ENCODE assay signal across 8 cellular contexts in genomic region chr16:87490091-87490798, GRCh38. TPM values are rescaled to one million over a fixed set of nuclear protein-coding genes. Genes with fewer than 3 reads are reported as not detected.
DNase-seq lines count a peak whose midpoint lies in the region; ATAC-seq and TF ChIP-seq lines count a peak whose summit lies in the region.

No MANE protein-coding gene starts in this region.

- H3K27ac ChIP-seq in GM23248, result peak overlapping the region; percentile 61
- no peak overlapping the region for H3K27ac ChIP-seq in skeletal muscle tissue (ENCODE audit: low read depth, low read length)

- POLR2A ChIA-PET in WTC11 (lab: Charles Lee), result no interaction called here

- H3K4me3 ChIP-seq in GM23248 (peak overlapping the region; percentile 82), foreskin fibroblast (ENCODE audit: low read depth in 1 of 2, low read length in 2 of 2) (peak overlapping the region; percentile 55 to 73), skeletal muscle tissue (ENCODE audit: low read length in 3 of 3) (peak overlapping the region; percentile 76 to 80 (median 77))

- H3K36me3 Mint-ChIP-seq in WTC11, result no peaks in the 10 kb centered on the region

- peaks cover 50% of the 10 kb centered on the region for H3K4me1 Mint-ChIP-seq in WTC11

- no peaks in the 10 kb centered on the region for H3K27me3 ChIP-seq in GM23248 (replicated peaks; ENCODE audit: insufficient read depth)
- H3K27me3 ChIP-seq in skeletal muscle tissue (ENCODE audit: control insufficient read depth in 3 of 3, insufficient read depth in 3 of 3, low read length in 3 of 3), result no peaks in the 10 kb centered on the region

- H3K4me1 ChIP-seq in GM23248 (ENCODE audit: insufficient read depth) (peaks cover 52% of the 10 kb centered on the region), skeletal muscle tissue (ENCODE audit: control insufficient read depth in 3 of 3, insufficient read depth in 3 of 3, low read length in 3 of 3) (peaks cover 45 to 57% (median 56%) of the 10 kb centered on the region in 3 donors)

- H3K4me2 ChIP-seq in GM23248 (ENCODE audit: unreplicated experiment), result peak overlapping the region; percentile 80

- H3K9me2 ChIP-seq in GM23248 (ENCODE audit: insufficient read depth), result no peaks in the 10 kb centered on the region

- no peaks in the 10 kb centered on the region for H3K9me3 ChIP-seq in GM23248 (ENCODE audit: low read depth)
- H3K9me3 ChIP-seq in skeletal muscle tissue (ENCODE audit: control insufficient read depth in 3 of 3, low read length in 3 of 3), result no peaks in the 10 kb centered on the region

- ATAC-seq in WTC11, result no peak
- no peak for ATAC-seq in HG03139 (IDR thresholded peaks at IDR 0.05; ENCODE audit: unreplicated experiment)
- no peak for ATAC-seq in sciatic nerve

- peaks cover 20% of the 10 kb centered on the region; the same call in 1 of the 2 replicates for H3F3A ChIP-seq in GM23248 (ENCODE audit: insufficient read depth)

- H3K36me3 ChIP-seq in GM23248 (ENCODE audit: low read depth), result no peaks in the 10 kb centered on the region
- no peaks in the 10 kb centered on the region for H3K36me3 ChIP-seq in skeletal muscle tissue (ENCODE audit: control insufficient read depth in 3 of 3, insufficient read depth in 3 of 3, low read length in 3 of 3)

- 4 to 7% methylated on average over 17 of the region's 17 CpGs for WGBS in GM23248 (ENCODE audit: low coverage in 1 of 2, low lambda C conversion rate in 2 of 2, missing lambda C conversion rate in 2 of 2), 2 experiments

- CTCF ChIA-PET in WTC11 (lab: Charles Lee), result interaction anchor here (1.3 kb wide), 1 partner anchor 81 kb away, joined by 5 read pairs; no protein-coding TSS in a partner anchor

- H3K4me3 Mint-ChIP-seq in WTC11, result peak overlapping the region; percentile 76

- in situ Hi-C loops in GM23248 (cut with MboI), result no loop called here

- no peaks in the 10 kb centered on the region for H3K27me3 Mint-ChIP-seq in WTC11 (ENCODE audit: low read depth)

- 0 out of 2 replicates have a peak overlapping the region, but pooled peaks have one; percentile 13 for H2AFZ ChIP-seq in GM23248

- H3K9ac ChIP-seq in GM23248 (peak overlapping the region; percentile 83), skeletal muscle tissue (ENCODE audit: low read depth in 1 of 3, low read length in 3 of 3) (peak overlapping the region; percentile 62 to 83 (median 71))

- peak; percentile 47 for DNase-seq in GM23248
- DNase-seq in WTC11 (ENCODE audit: low spot score), result no peak
- DNase-seq in foreskin fibroblast, result peak in 1 of 2 donors; percentile 16
- no peak for DNase-seq in ureter (ENCODE audit: low spot score)
- no peak for DNase-seq in H4 (ENCODE audit: low spot score)
- no peak for DNase-seq in sciatic nerve (ENCODE audit: low spot score)

- TF ChIP-seq CTCF in WTC11 (IDR thresholded peaks at IDR 0.05) (no peak), foreskin fibroblast (IDR thresholded peaks at IDR 0.05; ENCODE audit: low read depth, low read length) (no peak)

- peaks cover 4% of the 10 kb centered on the region; the same call in 1 of the 2 replicates for H4K20me1 ChIP-seq in GM23248 (ENCODE audit: insufficient read depth)

- H3K27ac Mint-ChIP-seq in WTC11, result 0 out of 2 replicates have a peak overlapping the region, but pooled peaks have one; percentile 13

- intact Hi-C loops in sciatic nerve (cut with DNase I), result no loop called here

- H3K79me2 ChIP-seq in GM23248 (ENCODE audit: insufficient read depth), result peaks cover 67% of the 10 kb centered on the region

- no peaks in the 10 kb centered on the region for H3K9me3 Mint-ChIP-seq in WTC11

TF ChIP-seq in WTC11, 78 proteins besides CTCF, POLR2A, EP300 and RAD21:
- TF ChIP-seq, protein P1, sequence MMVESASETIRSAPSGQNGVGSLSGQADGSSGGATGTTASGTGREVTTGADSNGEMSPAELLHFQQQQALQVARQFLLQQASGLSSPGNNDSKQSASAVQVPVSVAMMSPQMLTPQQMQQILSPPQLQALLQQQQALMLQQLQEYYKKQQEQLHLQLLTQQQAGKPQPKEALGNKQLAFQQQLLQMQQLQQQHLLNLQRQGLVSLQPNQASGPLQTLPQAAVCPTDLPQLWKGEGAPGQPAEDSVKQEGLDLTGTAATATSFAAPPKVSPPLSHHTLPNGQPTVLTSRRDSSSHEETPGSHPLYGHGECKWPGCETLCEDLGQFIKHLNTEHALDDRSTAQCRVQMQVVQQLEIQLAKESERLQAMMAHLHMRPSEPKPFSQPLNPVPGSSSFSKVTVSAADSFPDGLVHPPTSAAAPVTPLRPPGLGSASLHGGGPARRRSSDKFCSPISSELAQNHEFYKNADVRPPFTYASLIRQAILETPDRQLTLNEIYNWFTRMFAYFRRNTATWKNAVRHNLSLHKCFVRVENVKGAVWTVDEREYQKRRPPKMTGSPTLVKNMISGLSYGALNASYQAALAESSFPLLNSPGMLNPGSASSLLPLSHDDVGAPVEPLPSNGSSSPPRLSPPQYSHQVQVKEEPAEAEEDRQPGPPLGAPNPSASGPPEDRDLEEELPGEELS (CRISPR knock-in tag; IDR thresholded peaks at IDR 0.05), result no peak

RNA-seq across cellular contexts. Expression of gene ZCCHC14, which starts 2.6 kb away (rescaled TPM):
- total RNA-seq in GM23248 (2014; rRNA removed; shearing (Covaris generic)), result 5.4 and 6.3 TPM in 2 replicates
- polyA plus RNA-seq in GM23248 (2016; fragmentation: Nextera tagmentation; extraction: Ambion mirVana), result 2.7 and 3.1 TPM in 2 replicates
- 30.6 to 33.8 TPM (median 30.9 TPM) in 3 replicates for total RNA-seq in WTC11 (2021)
- 11.5 TPM for total RNA-seq in skeletal muscle tissue
- 27.2 TPM for total RNA-seq in ureter
- total RNA-seq in H4 (2014; rRNA removed; shearing (Covaris generic)), result 5.4 and 6.3 TPM in 2 replicates
- total RNA-seq in sciatic nerve, result 28.4 TPM
